Comparison of ENCODE assay signal across 2 cellular contexts in the genomic region with DNA sequence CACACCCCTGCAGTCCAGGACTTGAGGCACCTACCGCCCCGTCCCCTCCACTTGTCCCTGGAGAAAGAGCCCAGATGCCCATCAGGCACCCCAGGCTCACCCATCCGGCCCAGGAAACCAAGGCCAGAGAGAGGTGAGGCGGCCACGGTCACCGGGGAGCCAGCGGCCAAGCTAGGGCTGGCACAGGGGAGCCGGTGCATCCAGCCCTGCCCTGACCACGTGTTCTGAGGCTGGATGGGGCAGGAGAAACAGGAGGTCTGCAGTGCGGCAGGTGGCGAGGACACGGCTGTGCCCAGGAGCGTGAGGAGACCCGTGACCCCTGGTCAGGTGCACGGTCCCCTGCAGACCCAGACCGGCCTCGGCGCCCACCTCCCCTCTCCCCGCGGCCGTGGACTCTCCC.
TF ChIP-seq lines count a peak whose summit lies in the region.

No MANE protein-coding gene starts in this region.

TF ChIP-seq in GM23338, 12 proteins besides CTCF, POLR2A, EP300 and RAD21 (continued from another document and continues in another):
- TF ChIP-seq, protein P1, sequence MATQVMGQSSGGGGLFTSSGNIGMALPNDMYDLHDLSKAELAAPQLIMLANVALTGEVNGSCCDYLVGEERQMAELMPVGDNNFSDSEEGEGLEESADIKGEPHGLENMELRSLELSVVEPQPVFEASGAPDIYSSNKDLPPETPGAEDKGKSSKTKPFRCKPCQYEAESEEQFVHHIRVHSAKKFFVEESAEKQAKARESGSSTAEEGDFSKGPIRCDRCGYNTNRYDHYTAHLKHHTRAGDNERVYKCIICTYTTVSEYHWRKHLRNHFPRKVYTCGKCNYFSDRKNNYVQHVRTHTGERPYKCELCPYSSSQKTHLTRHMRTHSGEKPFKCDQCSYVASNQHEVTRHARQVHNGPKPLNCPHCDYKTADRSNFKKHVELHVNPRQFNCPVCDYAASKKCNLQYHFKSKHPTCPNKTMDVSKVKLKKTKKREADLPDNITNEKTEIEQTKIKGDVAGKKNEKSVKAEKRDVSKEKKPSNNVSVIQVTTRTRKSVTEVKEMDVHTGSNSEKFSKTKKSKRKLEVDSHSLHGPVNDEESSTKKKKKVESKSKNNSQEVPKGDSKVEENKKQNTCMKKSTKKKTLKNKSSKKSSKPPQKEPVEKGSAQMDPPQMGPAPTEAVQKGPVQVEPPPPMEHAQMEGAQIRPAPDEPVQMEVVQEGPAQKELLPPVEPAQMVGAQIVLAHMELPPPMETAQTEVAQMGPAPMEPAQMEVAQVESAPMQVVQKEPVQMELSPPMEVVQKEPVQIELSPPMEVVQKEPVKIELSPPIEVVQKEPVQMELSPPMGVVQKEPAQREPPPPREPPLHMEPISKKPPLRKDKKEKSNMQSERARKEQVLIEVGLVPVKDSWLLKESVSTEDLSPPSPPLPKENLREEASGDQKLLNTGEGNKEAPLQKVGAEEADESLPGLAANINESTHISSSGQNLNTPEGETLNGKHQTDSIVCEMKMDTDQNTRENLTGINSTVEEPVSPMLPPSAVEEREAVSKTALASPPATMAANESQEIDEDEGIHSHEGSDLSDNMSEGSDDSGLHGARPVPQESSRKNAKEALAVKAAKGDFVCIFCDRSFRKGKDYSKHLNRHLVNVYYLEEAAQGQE (IDR thresholded peaks at IDR 0.05; ENCODE audit: unreplicated experiment), result no peak
- TF ChIP-seq STAT1 (IDR thresholded peaks at IDR 0.05; ENCODE audit: unreplicated experiment), result no peak
- no peak for TF ChIP-seq EZH2phosphoT487 (IDR thresholded peaks at IDR 0.05; ENCODE audit: unreplicated experiment)
- no peak for TF ChIP-seq EZH2 (IDR thresholded peaks at IDR 0.05; ENCODE audit: low read depth, unreplicated experiment)
- TF ChIP-seq, protein P2, sequence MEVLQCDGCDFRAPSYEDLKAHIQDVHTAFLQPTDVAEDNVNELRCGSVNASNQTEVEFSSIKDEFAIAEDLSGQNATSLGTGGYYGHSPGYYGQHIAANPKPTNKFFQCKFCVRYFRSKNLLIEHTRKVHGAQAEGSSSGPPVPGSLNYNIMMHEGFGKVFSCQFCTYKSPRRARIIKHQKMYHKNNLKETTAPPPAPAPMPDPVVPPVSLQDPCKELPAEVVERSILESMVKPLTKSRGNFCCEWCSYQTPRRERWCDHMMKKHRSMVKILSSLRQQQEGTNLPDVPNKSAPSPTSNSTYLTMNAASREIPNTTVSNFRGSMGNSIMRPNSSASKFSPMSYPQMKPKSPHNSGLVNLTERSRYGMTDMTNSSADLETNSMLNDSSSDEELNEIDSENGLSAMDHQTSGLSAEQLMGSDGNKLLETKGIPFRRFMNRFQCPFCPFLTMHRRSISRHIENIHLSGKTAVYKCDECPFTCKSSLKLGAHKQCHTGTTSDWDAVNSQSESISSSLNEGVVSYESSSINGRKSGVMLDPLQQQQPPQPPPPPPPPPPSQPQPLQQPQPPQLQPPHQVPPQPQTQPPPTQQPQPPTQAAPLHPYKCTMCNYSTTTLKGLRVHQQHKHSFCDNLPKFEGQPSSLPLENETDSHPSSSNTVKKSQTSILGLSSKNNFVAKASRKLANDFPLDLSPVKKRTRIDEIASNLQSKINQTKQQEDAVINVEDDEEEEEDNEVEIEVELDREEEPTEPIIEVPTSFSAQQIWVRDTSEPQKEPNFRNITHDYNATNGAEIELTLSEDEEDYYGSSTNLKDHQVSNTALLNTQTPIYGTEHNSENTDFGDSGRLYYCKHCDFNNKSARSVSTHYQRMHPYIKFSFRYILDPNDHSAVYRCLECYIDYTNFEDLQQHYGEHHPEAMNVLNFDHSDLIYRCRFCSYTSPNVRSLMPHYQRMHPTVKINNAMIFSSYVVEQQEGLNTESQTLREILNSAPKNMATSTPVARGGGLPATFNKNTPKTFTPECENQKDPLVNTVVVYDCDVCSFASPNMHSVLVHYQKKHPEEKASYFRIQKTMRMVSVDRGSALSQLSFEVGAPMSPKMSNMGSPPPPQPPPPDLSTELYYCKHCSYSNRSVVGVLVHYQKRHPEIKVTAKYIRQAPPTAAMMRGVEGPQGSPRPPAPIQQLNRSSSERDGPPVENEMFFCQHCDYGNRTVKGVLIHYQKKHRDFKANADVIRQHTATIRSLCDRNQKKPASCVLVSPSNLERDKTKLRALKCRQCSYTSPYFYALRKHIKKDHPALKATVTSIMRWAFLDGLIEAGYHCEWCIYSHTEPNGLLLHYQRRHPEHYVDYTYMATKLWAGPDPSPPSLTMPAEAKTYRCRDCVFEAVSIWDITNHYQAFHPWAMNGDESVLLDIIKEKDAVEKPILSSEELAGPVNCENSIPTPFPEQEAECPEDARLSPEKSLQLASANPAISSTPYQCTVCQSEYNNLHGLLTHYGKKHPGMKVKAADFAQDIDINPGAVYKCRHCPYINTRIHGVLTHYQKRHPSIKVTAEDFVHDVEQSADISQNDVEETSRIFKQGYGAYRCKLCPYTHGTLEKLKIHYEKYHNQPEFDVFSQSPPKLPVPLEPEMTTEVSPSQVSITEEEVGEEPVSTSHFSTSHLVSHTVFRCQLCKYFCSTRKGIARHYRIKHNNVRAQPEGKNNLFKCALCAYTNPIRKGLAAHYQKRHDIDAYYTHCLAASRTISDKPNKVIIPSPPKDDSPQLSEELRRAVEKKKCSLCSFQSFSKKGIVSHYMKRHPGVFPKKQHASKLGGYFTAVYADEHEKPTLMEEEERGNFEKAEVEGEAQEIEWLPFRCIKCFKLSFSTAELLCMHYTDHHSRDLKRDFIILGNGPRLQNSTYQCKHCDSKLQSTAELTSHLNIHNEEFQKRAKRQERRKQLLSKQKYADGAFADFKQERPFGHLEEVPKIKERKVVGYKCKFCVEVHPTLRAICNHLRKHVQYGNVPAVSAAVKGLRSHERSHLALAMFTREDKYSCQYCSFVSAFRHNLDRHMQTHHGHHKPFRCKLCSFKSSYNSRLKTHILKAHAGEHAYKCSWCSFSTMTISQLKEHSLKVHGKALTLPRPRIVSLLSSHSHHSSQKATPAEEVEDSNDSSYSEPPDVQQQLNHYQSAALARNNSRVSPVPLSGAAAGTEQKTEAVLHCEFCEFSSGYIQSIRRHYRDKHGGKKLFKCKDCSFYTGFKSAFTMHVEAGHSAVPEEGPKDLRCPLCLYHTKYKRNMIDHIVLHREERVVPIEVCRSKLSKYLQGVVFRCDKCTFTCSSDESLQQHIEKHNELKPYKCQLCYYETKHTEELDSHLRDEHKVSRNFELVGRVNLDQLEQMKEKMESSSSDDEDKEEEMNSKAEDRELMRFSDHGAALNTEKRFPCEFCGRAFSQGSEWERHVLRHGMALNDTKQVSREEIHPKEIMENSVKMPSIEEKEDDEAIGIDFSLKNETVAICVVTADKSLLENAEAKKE (CRISPR knock-in tag; IDR thresholded peaks at IDR 0.05), result no peak
- no peak for TF ChIP-seq NANOG (IDR thresholded peaks at IDR 0.05; ENCODE audit: borderline replicate concordance)
- TF ChIP-seq JUNB (IDR thresholded peaks at IDR 0.05; ENCODE audit: unreplicated experiment), result no peak
- no peak for TF ChIP-seq ZNF114 (CRISPR knock-in tag; IDR thresholded peaks at IDR 0.05)
- TF ChIP-seq ZNF331 (CRISPR knock-in tag; IDR thresholded peaks at IDR 0.05; ENCODE audit: low read depth), result no peak
- TF ChIP-seq POLR2AphosphoS5 (IDR thresholded peaks at IDR 0.05; ENCODE audit: low read depth), result no peak

TF ChIP-seq in K562, 482 proteins besides CTCF, POLR2A, EP300 and RAD21:
- TF ChIP-seq, protein P3, sequence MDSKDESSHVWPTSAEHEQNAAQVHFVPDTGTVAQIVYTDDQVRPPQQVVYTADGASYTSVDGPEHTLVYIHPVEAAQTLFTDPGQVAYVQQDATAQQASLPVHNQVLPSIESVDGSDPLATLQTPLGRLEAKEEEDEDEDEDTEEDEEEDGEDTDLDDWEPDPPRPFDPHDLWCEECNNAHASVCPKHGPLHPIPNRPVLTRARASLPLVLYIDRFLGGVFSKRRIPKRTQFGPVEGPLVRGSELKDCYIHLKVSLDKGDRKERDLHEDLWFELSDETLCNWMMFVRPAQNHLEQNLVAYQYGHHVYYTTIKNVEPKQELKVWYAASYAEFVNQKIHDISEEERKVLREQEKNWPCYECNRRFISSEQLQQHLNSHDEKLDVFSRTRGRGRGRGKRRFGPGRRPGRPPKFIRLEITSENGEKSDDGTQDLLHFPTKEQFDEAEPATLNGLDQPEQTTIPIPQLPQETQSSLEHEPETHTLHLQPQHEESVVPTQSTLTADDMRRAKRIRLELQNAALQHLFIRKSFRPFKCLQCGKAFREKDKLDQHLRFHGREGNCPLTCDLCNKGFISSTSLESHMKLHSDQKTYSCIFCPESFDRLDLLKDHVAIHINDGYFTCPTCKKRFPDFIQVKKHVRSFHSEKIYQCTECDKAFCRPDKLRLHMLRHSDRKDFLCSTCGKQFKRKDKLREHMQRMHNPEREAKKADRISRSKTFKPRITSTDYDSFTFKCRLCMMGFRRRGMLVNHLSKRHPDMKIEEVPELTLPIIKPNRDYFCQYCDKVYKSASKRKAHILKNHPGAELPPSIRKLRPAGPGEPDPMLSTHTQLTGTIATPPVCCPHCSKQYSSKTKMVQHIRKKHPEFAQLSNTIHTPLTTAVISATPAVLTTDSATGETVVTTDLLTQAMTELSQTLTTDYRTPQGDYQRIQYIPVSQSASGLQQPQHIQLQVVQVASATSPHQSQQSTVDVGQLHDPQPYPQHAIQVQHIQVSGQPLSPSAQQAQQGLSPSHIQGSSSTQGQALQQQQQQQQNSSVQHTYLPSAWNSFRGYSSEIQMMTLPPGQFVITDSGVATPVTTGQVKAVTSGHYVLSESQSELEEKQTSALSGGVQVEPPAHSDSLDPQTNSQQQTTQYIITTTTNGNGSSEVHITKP (IDR thresholded peaks at IDR 0.05; ENCODE audit: partially characterized antibody), result peak; percentile 40
- TF ChIP-seq, protein P4, sequence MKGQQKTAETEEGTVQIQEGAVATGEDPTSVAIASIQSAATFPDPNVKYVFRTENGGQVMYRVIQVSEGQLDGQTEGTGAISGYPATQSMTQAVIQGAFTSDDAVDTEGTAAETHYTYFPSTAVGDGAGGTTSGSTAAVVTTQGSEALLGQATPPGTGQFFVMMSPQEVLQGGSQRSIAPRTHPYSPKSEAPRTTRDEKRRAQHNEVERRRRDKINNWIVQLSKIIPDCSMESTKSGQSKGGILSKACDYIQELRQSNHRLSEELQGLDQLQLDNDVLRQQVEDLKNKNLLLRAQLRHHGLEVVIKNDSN (CRISPR knock-in tag; IDR thresholded peaks at IDR 0.05), result 0 out of 2 replicates have a peak, but pooled peaks have one; percentile 13
- TF ChIP-seq, protein P5, sequence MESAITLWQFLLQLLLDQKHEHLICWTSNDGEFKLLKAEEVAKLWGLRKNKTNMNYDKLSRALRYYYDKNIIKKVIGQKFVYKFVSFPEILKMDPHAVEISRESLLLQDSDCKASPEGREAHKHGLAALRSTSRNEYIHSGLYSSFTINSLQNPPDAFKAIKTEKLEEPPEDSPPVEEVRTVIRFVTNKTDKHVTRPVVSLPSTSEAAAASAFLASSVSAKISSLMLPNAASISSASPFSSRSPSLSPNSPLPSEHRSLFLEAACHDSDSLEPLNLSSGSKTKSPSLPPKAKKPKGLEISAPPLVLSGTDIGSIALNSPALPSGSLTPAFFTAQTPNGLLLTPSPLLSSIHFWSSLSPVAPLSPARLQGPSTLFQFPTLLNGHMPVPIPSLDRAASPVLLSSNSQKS (CRISPR knock-in tag; IDR thresholded peaks at IDR 0.05), result no peak
